ENCODE assay signal across 8 cellular contexts in the genomic region with DNA sequence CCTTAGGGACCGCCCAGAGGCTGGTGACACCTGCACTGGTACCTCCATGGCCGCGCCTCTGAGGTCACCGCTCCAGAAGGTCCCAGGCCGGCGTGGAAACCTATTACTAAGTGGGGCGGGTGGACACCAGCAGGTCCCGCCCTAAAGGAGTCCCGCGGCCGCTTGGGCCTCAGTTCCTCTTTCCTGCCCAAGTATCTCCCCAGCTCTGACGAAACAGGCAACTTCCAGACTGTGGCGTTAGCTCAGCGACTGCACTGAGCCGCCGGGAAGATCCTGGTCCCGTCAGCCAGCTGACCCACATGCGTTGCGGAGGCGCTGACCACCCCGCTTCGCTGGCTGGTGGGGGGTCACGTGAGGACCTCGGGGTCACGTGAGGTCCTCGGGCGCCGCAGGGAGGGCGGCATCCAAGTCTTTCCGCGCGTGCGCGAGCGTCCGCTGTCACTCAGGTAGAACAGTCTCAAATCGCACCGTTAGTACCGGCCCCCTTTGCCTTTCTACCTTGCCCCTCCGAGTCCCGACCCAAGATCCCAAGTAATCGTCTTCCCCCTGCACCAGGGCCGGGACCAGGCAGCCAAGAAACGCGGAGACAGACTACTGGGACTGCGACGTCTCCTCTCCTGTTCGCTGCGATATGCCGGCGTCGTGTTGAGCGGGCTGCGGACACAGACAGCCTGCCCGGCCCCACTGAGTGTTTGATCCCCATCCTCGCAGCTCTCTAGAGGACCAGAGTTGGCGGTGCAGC. TPM values are rescaled to one million over a fixed set of nuclear protein-coding genes. Genes with fewer than 3 reads are reported as not detected.
A peak's percentile ranks its signal among the peaks of the same experiment; 100 is the strongest.
DNase-seq lines count a peak whose midpoint lies in the region; ATAC-seq and TF ChIP-seq lines count a peak whose summit lies in the region.

No MANE protein-coding gene starts in this region.

- H3K23ac ChIP-seq in IMR-90 (ENCODE audit: low read depth, low read length), result peak overlapping the region; percentile 48; the same call in 1 of the 2 replicates

- no peaks in the 10 kb centered on the region for H4K20me1 ChIP-seq in IMR-90 (ENCODE audit: insufficient read depth, low read length)

- peak; percentile 86 for ATAC-seq in GM21423 (IDR thresholded peaks at IDR 0.05; ENCODE audit: unreplicated experiment)
- peak; percentile 83 for ATAC-seq in IMR-90 (ENCODE audit: low read depth)

- no peaks in the 10 kb centered on the region for H3K4me1 ChIP-seq in IMR-90 (ENCODE audit: control insufficient read depth, insufficient read depth, low read length)
- H3K4me1 ChIP-seq in neutrophil (ENCODE audit: control insufficient read depth in 1 of 2, insufficient read depth in 1 of 2, low read depth in 1 of 2, low read length in 1 of 2), result peaks cover 10 to 13% of the 10 kb centered on the region in 2 experiments

- H3K18ac ChIP-seq in IMR-90 (ENCODE audit: low read depth, low read length), result no peak overlapping the region; the same call in 1 of the 2 replicates

- H3K27me3 ChIP-seq in IMR-90 (ENCODE audit: control insufficient read depth, insufficient read depth, low read length), result no peaks in the 10 kb centered on the region
- H3K27me3 ChIP-seq in neutrophil, result no peaks in the 10 kb centered on the region

- no peak overlapping the region for H3K56ac ChIP-seq in IMR-90 (ENCODE audit: extremely low read depth, insufficient read depth, low read length)

- peak overlapping the region; percentile 82 to 83 for H4K8ac ChIP-seq in IMR-90 (ENCODE audit: low read depth in 2 of 2, low read length in 2 of 2)

- H3K4ac ChIP-seq in IMR-90 (ENCODE audit: low read depth, low read length), result peak overlapping the region; percentile 67

- DNase-seq in Caki2 (ENCODE audit: low read depth) (peak; percentile 81), IMR-90 (peak; percentile 12), RKO (ENCODE audit: low spot score) (peak; percentile 81), foreskin melanocyte (peak; percentile 29)
- peak; percentile 80 for DNase-seq in activated T-helper 9 cell treated with anti-CD3 and anti-CD28 coated beads, Interleukin-2, amount 50 U/mL, for 16 hours (ENCODE audit: low read depth)

- H3K9me1 ChIP-seq in IMR-90 (ENCODE audit: insufficient read depth, low read length), result no peaks in the 10 kb centered on the region

- in situ Hi-C loops in Caki2 (cut with HindIII; ENCODE audit: low pct_unique_long_range_greater_than_20kb, low sequenced_read_pairs) (no loop called here), IMR-90 (cut with MboI; ENCODE audit: low sequenced_read_pairs) (no loop called here)

- WGBS in IMR-90 (ENCODE audit: extremely low coverage in 2 of 2, insufficient read length in 1 of 2), 2 experiments, result no CpG with 5 or more reads among the region's 57 CpGs

- 0 out of 2 replicates have a peak overlapping the region, but pooled peaks have one; percentile 52 for H3K14ac ChIP-seq in IMR-90 (replicated peaks; ENCODE audit: low read depth, low read length)

- BruUV-seq in IMR-90 (replicated peaks; lab: Mats Ljungman, UMichigan), result no TSS peak

- POLR2A ChIA-PET in IMR-90 (lab: Charles Lee; ENCODE audit: unreplicated experiment), result no interaction called here

- H4K91ac ChIP-seq in IMR-90 (ENCODE audit: insufficient read depth, low read depth, low read length), result peak overlapping the region; percentile 55; the same call in 1 of the 2 replicates

- peak overlapping the region; percentile 38 for H3K9ac ChIP-seq in IMR-90 (ENCODE audit: low read depth, low read length)

- H3K79me1 ChIP-seq in IMR-90 (ENCODE audit: low read depth in 1 of 2, low read length in 2 of 2), result no peaks in the 10 kb centered on the region

- no peak for TF ChIP-seq RAD21 in IMR-90 (IDR thresholded peaks at IDR 0.05; ENCODE audit: low read length)

- intact Hi-C loops in IMR-90 (cut with micrococcal nuclease), result no loop called here

- H3K4me3 ChIP-seq in IMR-90 (ENCODE audit: insufficient read depth, low read depth, low read length), result peak overlapping the region; percentile 81
- peak overlapping the region; percentile 73 to 77 for H3K4me3 ChIP-seq in neutrophil (ENCODE audit: low read depth in 1 of 2, low read length in 1 of 2)

- no peak overlapping the region for H2AK9ac ChIP-seq in IMR-90 (replicated peaks; ENCODE audit: low read depth, low read length, poor library complexity)

- peak overlapping the region; percentile 34; the same call in 1 of the 2 replicates for H2BK120ac ChIP-seq in IMR-90 (ENCODE audit: low read depth, low read length)

- CTCF ChIA-PET in IMR-90 (lab: Yijun Ruan, JAX), result no interaction called here

- H2BK15ac ChIP-seq in IMR-90 (ENCODE audit: low read depth, low read length), result no peak overlapping the region

- no peaks in the 10 kb centered on the region for H3K36me3 ChIP-seq in IMR-90 (ENCODE audit: control insufficient read depth, insufficient read depth, low read length)
- no peaks in the 10 kb centered on the region for H3K36me3 ChIP-seq in neutrophil

- H3K9me3 ChIP-seq in IMR-90 (ENCODE audit: control insufficient read depth, insufficient read depth, low read length), result no peaks in the 10 kb centered on the region
- H3K9me3 ChIP-seq in neutrophil, result no peaks in the 10 kb centered on the region

- H2BK20ac ChIP-seq in IMR-90 (ENCODE audit: low read depth, low read length), result 0 out of 2 replicates have a peak overlapping the region, but pooled peaks have one; percentile 6

- H3K27ac ChIP-seq in IMR-90 (ENCODE audit: insufficient read depth, low read length) (no peak overlapping the region; the same call in 1 of the 2 replicates), neutrophil (peak overlapping the region; percentile 90), temporal lobe (ENCODE audit: low read depth, low read length) (peak overlapping the region; percentile 51)

- TF ChIP-seq CTCF in IMR-90 (conservative IDR thresholded peaks at IDR 0.05; ENCODE audit: low read depth, low read length), result no peak
- no peak for TF ChIP-seq CTCF in neutrophil (IDR thresholded peaks at IDR 0.05)

- H2BK5ac ChIP-seq in IMR-90 (ENCODE audit: low read depth, low read length, poor library complexity, severe bottlenecking), result no peak overlapping the region

- TF ChIP-seq POLR2A in IMR-90 (IDR thresholded peaks at IDR 0.05; ENCODE audit: low read depth, low read length), result no peak

- dilution Hi-C loops in IMR-90 (cut with HindIII; ENCODE audit: low sequenced_read_pairs, unreplicated experiment), result no loop called here

- no peak overlapping the region for H2AK5ac ChIP-seq in IMR-90 (ENCODE audit: low read depth, low read length)

- H3K4me2 ChIP-seq in IMR-90 (ENCODE audit: low read depth, low read length), result peak overlapping the region; percentile 73

- peak overlapping the region; percentile 69 for H4K5ac ChIP-seq in IMR-90 (ENCODE audit: low read depth, low read length)

- peak overlapping the region; percentile 96 for H2AFZ ChIP-seq in IMR-90 (replicated peaks; ENCODE audit: low read length, poor library complexity)

TF ChIP-seq in IMR-90, 13 proteins besides CTCF, POLR2A, EP300 and RAD21:
- TF ChIP-seq BHLHE40 (IDR thresholded peaks at IDR 0.05; ENCODE audit: low read depth, low read length) (peak; percentile 68), MAFK (IDR thresholded peaks at IDR 0.05; ENCODE audit: low read depth, low read length) (no peak), FOS (IDR thresholded peaks at IDR 0.05; ENCODE audit: low read depth, low read length) (peak; percentile 60; the same call in 1 of the 2 replicates)
- TF ChIP-seq, protein P1, sequence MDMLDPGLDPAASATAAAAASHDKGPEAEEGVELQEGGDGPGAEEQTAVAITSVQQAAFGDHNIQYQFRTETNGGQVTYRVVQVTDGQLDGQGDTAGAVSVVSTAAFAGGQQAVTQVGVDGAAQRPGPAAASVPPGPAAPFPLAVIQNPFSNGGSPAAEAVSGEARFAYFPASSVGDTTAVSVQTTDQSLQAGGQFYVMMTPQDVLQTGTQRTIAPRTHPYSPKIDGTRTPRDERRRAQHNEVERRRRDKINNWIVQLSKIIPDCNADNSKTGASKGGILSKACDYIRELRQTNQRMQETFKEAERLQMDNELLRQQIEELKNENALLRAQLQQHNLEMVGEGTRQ (IDR thresholded peaks at IDR 0.05; ENCODE audit: low read depth, low read length), result peak; percentile 98

RNA-seq across cellular contexts. Expression of gene KDM4C, which starts 53.7 kb away (rescaled TPM):
- 2.4 and 9.2 TPM in 2 replicates for total RNA-seq in Caki2 (2014; rRNA removed; shearing (Covaris generic); ENCODE audit: low replicate concordance)
- total RNA-seq in IMR-90 (2012; rRNA removed) (23.8 and 26.7 TPM in 2 replicates), temporal lobe (33.9 TPM)
- 11.3 and 11.8 TPM in 2 replicates for polyA plus RNA-seq in IMR-90 (2012; rRNA removed)
- polyA plus RNA-seq in IMR-90 (2012; cell fraction: cytosol; rRNA removed), result 3.0 and 4.4 TPM in 2 replicates
- 14.3 and 56.7 TPM in 2 replicates for polyA plus RNA-seq in IMR-90 (2012; cell fraction: nucleus; rRNA removed; ENCODE audit: low replicate concordance)

RNA-seq across cellular contexts. Expression of gene GLDC, which starts 58.5 kb away (rescaled TPM):
- 14.3 and 21.2 TPM in 2 replicates for total RNA-seq in Caki2 (2014; rRNA removed; shearing (Covaris generic); ENCODE audit: low replicate concordance)
- total RNA-seq in IMR-90 (2012; rRNA removed) (0.36 and 0.83 TPM in 2 replicates), temporal lobe (14.8 TPM)
- polyA plus RNA-seq in IMR-90 (2012; rRNA removed), result 0.13 and 0.50 TPM in 2 replicates
- polyA plus RNA-seq in IMR-90 (2012; cell fraction: cytosol; rRNA removed), result 0.04 TPM in 1 of 2 replicates, not detected in the other
- polyA plus RNA-seq in IMR-90 (2012; cell fraction: nucleus; rRNA removed; ENCODE audit: low replicate concordance), result 0.08 TPM in 1 of 2 replicates, not detected in the other

Comparison
In these comparisons a context has a peak if more than half of its experiments do, and no peak if none do; other contexts are left out.
1. DNase-seq: peak in every context shown above with its lines; median percentile 81 in Caki2; 81 in RKO; 80 in activated T-helper 9 cell treated with anti-CD3 and anti-CD28 coated beads, Interleukin-2, amount 50 U/mL, for 16 hours; 29 in foreskin melanocyte; 12 in IMR-90.